ENCODE assay signal across 8 cellular contexts in the genomic region with DNA sequence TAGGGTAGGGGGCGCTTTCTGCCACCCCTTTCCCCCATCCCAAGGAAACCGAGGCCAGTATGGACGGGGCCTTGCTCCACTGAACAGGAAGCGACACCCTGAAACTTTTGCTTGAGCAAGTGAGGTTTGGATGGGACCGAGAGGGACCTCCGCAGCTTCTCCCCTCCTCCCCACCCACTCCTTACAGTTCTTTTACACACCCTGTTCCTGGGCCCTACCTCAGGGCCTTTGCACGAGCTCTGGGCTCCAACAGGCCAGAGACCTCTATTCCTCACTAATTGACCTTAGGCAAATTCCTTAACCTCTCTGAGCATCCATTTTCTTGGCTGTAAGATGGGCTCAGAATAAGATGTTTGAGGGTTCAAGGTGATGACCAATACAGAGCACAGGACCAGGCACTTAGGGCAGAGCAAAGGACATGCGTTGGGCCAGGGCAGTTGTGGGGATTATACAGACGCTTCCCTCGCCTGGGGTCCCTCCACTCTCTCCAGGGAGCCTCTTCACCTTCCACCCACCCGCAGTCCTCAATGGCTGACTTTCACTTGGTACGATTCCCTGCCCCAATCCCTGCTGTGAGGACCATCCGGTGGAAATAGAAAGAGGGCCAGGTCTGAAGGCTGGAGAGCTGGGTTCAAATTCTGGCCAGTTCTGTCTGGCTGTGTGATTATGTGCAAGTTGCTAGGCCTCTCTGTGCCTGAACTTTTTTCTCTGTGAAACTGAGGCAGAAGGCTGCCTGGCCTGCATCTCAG.
A peak's percentile ranks its signal among the peaks of the same experiment; 100 is the strongest.
DNase-seq lines count a peak whose midpoint lies in the region; ATAC-seq and TF ChIP-seq lines count a peak whose summit lies in the region.

No MANE protein-coding gene starts in this region.

- H3K4me3 Mint-ChIP-seq in GM23338: peak overlapping the region; percentile 65
- H3K4me3 Mint-ChIP-seq in activated CD4-positive, alpha-beta memory T cell treated with anti-CD3 and anti-CD28 coated beads, Interleukin-2, amount 10 ng/mL, durations not matched to agents 7 days and 5 days: peak overlapping the region; percentile 40

- H3K79me2 ChIP-seq in GM23338 (replicated peaks; ENCODE audit: insufficient read depth): no peaks in the 10 kb centered on the region

- DNase-seq in GM23338 (ENCODE audit: low spot score): no peak
- DNase-seq in activated CD4-positive, alpha-beta memory T cell treated with anti-CD3 and anti-CD28 coated beads, Interleukin-2, amount 10 ng/mL, durations not matched to agents 7 days and 5 days: no peak
- DNase-seq in right cardiac atrium: no peak
- DNase-seq in HCEC 1CT: no peak
- no peak for DNase-seq in NCI-H510A (lab: John Stamatoyannopoulos, UW)
- no peak for DNase-seq in HPDE6-E6E7 (ENCODE audit: extremely low spot score)
- no peak for DNase-seq in NCI-H69 (lab: John Stamatoyannopoulos, UW)

- ATAC-seq in GM23338 (no peak), right cardiac atrium (peak in 1 of 2 donors; percentile 6)

- no peak overlapping the region for H3K27ac Mint-ChIP-seq in GM23338
- H3K27ac Mint-ChIP-seq in activated CD4-positive, alpha-beta memory T cell treated with anti-CD3 and anti-CD28 coated beads, Interleukin-2, amount 10 ng/mL, durations not matched to agents 7 days and 5 days: no peak overlapping the region

- H3K4me3 ChIP-seq in GM23338 (peak overlapping the region; percentile 71), right cardiac atrium (ENCODE audit: low read length) (peak overlapping the region; percentile 45), skin epidermis (peak overlapping the region; percentile 39 to 58 (median 51))

- peak overlapping the region; percentile 90 for H2AFZ ChIP-seq in GM23338

- no peaks in the 10 kb centered on the region for H3K9me3 ChIP-seq in right cardiac atrium (ENCODE audit: control insufficient read depth, low read length)

- TF ChIP-seq CTCF in GM23338 (conservative IDR thresholded peaks at IDR 0.05; ENCODE audit: low read depth in 2 of 2): 0 out of 4 replicates have a peak, but pooled peaks of 1 of the 2 experiments have one; percentile 15

- POLR2A ChIA-PET in activated CD4-positive, alpha-beta memory T cell treated with anti-CD3 and anti-CD28 coated beads, Interleukin-2, amount 10 ng/mL, durations not matched to agents 7 days and 5 days (lab: Charles Lee): interaction anchor here (1.1 kb wide), 1 partner anchor 207 kb away, joined by 3 read pairs; the partner anchor contains the start of gene IER5L

- H3K36me3 ChIP-seq in GM23338 (ENCODE audit: insufficient read depth): no peaks in the 10 kb centered on the region

- WGBS in right cardiac atrium: 87% methylated on average over 13 of the region's 13 CpGs

- CTCF ChIA-PET in activated CD4-positive, alpha-beta memory T cell treated with anti-CD3 and anti-CD28 coated beads, Interleukin-2, amount 10 ng/mL, durations not matched to agents 7 days and 5 days (lab: Charles Lee): interaction anchor here (0.5 to 1.0 kb wide), 4 partner anchors 11 to 1195 kb away, joined by 3 to 4 read pairs (median 3); partner anchors contain the start of gene FUBP3

- H3K4me2 ChIP-seq in GM23338: peak overlapping the region; percentile 89

- no peaks in the 10 kb centered on the region for H3K36me3 Mint-ChIP-seq in GM23338 (ENCODE audit: low read depth)
- H3K36me3 Mint-ChIP-seq in activated CD4-positive, alpha-beta memory T cell treated with anti-CD3 and anti-CD28 coated beads, Interleukin-2, amount 10 ng/mL, durations not matched to agents 7 days and 5 days (ENCODE audit: low read depth): no peaks in the 10 kb centered on the region

- H3K27me3 Mint-ChIP-seq in GM23338 (ENCODE audit: insufficient read depth, low read depth, poor library complexity): peaks cover 29% of the 10 kb centered on the region
- peaks cover 20% of the 10 kb centered on the region for H3K27me3 Mint-ChIP-seq in activated CD4-positive, alpha-beta memory T cell treated with anti-CD3 and anti-CD28 coated beads, Interleukin-2, amount 10 ng/mL, durations not matched to agents 7 days and 5 days

- peaks cover 21% of the 10 kb centered on the region for H3K4me1 Mint-ChIP-seq in GM23338
- peaks cover 6% of the 10 kb centered on the region for H3K4me1 Mint-ChIP-seq in activated CD4-positive, alpha-beta memory T cell treated with anti-CD3 and anti-CD28 coated beads, Interleukin-2, amount 10 ng/mL, durations not matched to agents 7 days and 5 days

- peaks cover 12% of the 10 kb centered on the region for H3K4me1 ChIP-seq in GM23338 (ENCODE audit: insufficient read depth)
- peaks cover 3% of the 10 kb centered on the region for H3K4me1 ChIP-seq in right cardiac atrium (ENCODE audit: control insufficient read depth, insufficient read depth, low read length)

- H3K27ac ChIP-seq in GM23338 (ENCODE audit: low read depth) (no peak overlapping the region), right cardiac atrium (ENCODE audit: low read length) (peak overlapping the region; percentile 74), skin epidermis (peak overlapping the region; percentile 58 to 99 (median 97))

- no peaks in the 10 kb centered on the region for H3K9me2 ChIP-seq in GM23338 (ENCODE audit: insufficient read depth)

- 0 out of 2 replicates have a peak, but pooled peaks cover 5% of the 10 kb centered on the region for H3F3A ChIP-seq in GM23338 (replicated peaks; ENCODE audit: low read depth)

- no peaks in the 10 kb centered on the region for H4K20me1 ChIP-seq in GM23338 (replicated peaks; ENCODE audit: insufficient read depth)

- intact Hi-C loops in right cardiac atrium (cut with DNase I): no loop called here

- H3K9me3 Mint-ChIP-seq in GM23338: no peaks in the 10 kb centered on the region
- H3K9me3 Mint-ChIP-seq in activated CD4-positive, alpha-beta memory T cell treated with anti-CD3 and anti-CD28 coated beads, Interleukin-2, amount 10 ng/mL, durations not matched to agents 7 days and 5 days: no peaks in the 10 kb centered on the region

- H3K27me3 ChIP-seq in GM23338 (ENCODE audit: insufficient read depth) (peaks cover 23% of the 10 kb centered on the region), right cardiac atrium (ENCODE audit: control insufficient read depth, insufficient read depth) (no peaks in the 10 kb centered on the region)

TF ChIP-seq in GM23338, 12 proteins besides CTCF, POLR2A, EP300 and RAD21 (continues in another document):
- TF ChIP-seq JUNB (IDR thresholded peaks at IDR 0.05; ENCODE audit: unreplicated experiment) (no peak), ETS1 (IDR thresholded peaks at IDR 0.05) (no peak), NANOG (IDR thresholded peaks at IDR 0.05; ENCODE audit: borderline replicate concordance) (no peak), STAT1 (IDR thresholded peaks at IDR 0.05; ENCODE audit: unreplicated experiment) (no peak), ZNF331 (CRISPR knock-in tag; IDR thresholded peaks at IDR 0.05; ENCODE audit: low read depth) (no peak), ZNF114 (CRISPR knock-in tag; IDR thresholded peaks at IDR 0.05) (no peak), EZH2phosphoT487 (IDR thresholded peaks at IDR 0.05; ENCODE audit: unreplicated experiment) (no peak), CREB1 (CRISPR knock-in tag; IDR thresholded peaks at IDR 0.05; ENCODE audit: low read depth) (no peak), POLR2AphosphoS5 (IDR thresholded peaks at IDR 0.05; ENCODE audit: low read depth) (no peak), EZH2 (IDR thresholded peaks at IDR 0.05; ENCODE audit: low read depth, unreplicated experiment) (no peak)
- TF ChIP-seq, protein P1, sequence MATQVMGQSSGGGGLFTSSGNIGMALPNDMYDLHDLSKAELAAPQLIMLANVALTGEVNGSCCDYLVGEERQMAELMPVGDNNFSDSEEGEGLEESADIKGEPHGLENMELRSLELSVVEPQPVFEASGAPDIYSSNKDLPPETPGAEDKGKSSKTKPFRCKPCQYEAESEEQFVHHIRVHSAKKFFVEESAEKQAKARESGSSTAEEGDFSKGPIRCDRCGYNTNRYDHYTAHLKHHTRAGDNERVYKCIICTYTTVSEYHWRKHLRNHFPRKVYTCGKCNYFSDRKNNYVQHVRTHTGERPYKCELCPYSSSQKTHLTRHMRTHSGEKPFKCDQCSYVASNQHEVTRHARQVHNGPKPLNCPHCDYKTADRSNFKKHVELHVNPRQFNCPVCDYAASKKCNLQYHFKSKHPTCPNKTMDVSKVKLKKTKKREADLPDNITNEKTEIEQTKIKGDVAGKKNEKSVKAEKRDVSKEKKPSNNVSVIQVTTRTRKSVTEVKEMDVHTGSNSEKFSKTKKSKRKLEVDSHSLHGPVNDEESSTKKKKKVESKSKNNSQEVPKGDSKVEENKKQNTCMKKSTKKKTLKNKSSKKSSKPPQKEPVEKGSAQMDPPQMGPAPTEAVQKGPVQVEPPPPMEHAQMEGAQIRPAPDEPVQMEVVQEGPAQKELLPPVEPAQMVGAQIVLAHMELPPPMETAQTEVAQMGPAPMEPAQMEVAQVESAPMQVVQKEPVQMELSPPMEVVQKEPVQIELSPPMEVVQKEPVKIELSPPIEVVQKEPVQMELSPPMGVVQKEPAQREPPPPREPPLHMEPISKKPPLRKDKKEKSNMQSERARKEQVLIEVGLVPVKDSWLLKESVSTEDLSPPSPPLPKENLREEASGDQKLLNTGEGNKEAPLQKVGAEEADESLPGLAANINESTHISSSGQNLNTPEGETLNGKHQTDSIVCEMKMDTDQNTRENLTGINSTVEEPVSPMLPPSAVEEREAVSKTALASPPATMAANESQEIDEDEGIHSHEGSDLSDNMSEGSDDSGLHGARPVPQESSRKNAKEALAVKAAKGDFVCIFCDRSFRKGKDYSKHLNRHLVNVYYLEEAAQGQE (IDR thresholded peaks at IDR 0.05; ENCODE audit: unreplicated experiment): no peak
